ENCODE assay signal across 18 cellular contexts in genomic region chr1:152308758-152309157, GRCh38. TPM values are rescaled to one million over a fixed set of nuclear protein-coding genes. Genes with fewer than 3 reads are reported as not detected.
"Had no signal": no experiment of that assay in that cellular context is flagged by ENCODE, and none has a peak within 500 bp of the region (broad histone marks: within the 10 kb centered on the region; RNA-seq: fewer than 3 reads in every experiment).

No MANE protein-coding gene starts in this region.

RNA-seq across cellular contexts. Expression of gene FLG, which starts 16.3 kb away (rescaled TPM):
- total RNA-seq: activated CD4-positive, alpha-beta T cell treated with anti-CD3 and anti-CD28 coated beads for 36 hours; activated CD4-positive, alpha-beta T cell treated with anti-CD3 and anti-CD28 coated beads, Interleukin-2, amount 10 ng/mL, durations not matched to agents 7 days and 5 days; activated CD8-positive, alpha-beta memory T cell treated with anti-CD3 and anti-CD28 coated beads, Interleukin-2, amount 10 ng/mL, durations not matched to agents 7 days and 5 days; activated CD8-positive, alpha-beta T cell treated with anti-CD3 and anti-CD28 coated beads, Interleukin-2, amount 10 ng/mL, durations not matched to agents 7 days and 5 days; activated naive CD4-positive, alpha-beta T cell treated with anti-CD3 and anti-CD28 coated beads for 36 hours; activated naive CD4-positive, alpha-beta T cell treated with anti-CD3 and anti-CD28 coated beads, Interleukin-2, amount 50 U/mL, for 72 hours; activated naive CD8-positive, alpha-beta T cell treated with anti-CD3 and anti-CD28 coated beads for 36 hours; activated T-helper 2 cell treated with anti-CD3 and anti-CD28 coated beads, Interferon-gamma antibody, Interleukin-2, Interleukin-4, amounts not matched to agents 10 μg/mL and 5 μg/mL and 100 μg/mL, durations not matched to agents 14 hours and 24 hours and 36 hours; adrenal gland; body of pancreas; breast epithelium; T-cell; T-helper 1 cell treated with Interleukin-12 subunit alpha and Interleukin-12 subunit beta and Interleukin-4 antibody, amounts not matched to agents 30 ng/mL and 1 ng/mL, for 36 hours; T-helper 17 cell; T-helper 2 cell treated with Interferon-gamma antibody and Interleukin-4, amounts not matched to agents 100 ng/mL and 5 ng/mL, for 36 hours; WTC11 had no signal

RNA-seq across cellular contexts. Expression of gene FLG2, which starts 51.0 kb away (rescaled TPM):
- total RNA-seq: activated CD4-positive, alpha-beta T cell treated with anti-CD3 and anti-CD28 coated beads for 36 hours; activated CD4-positive, alpha-beta T cell treated with anti-CD3 and anti-CD28 coated beads, Interleukin-2, amount 10 ng/mL, durations not matched to agents 7 days and 5 days; activated CD8-positive, alpha-beta memory T cell treated with anti-CD3 and anti-CD28 coated beads, Interleukin-2, amount 10 ng/mL, durations not matched to agents 7 days and 5 days; activated CD8-positive, alpha-beta T cell treated with anti-CD3 and anti-CD28 coated beads, Interleukin-2, amount 10 ng/mL, durations not matched to agents 7 days and 5 days; activated naive CD4-positive, alpha-beta T cell treated with anti-CD3 and anti-CD28 coated beads for 36 hours; activated naive CD4-positive, alpha-beta T cell treated with anti-CD3 and anti-CD28 coated beads, Interleukin-2, amount 50 U/mL, for 72 hours; activated naive CD8-positive, alpha-beta T cell treated with anti-CD3 and anti-CD28 coated beads for 36 hours; activated T-helper 2 cell treated with anti-CD3 and anti-CD28 coated beads, Interferon-gamma antibody, Interleukin-2, Interleukin-4, amounts not matched to agents 10 μg/mL and 5 μg/mL and 100 μg/mL, durations not matched to agents 14 hours and 24 hours and 36 hours; adrenal gland; aorta; astrocyte; body of pancreas; breast epithelium; T-cell; T-helper 1 cell treated with Interleukin-12 subunit alpha and Interleukin-12 subunit beta and Interleukin-4 antibody, amounts not matched to agents 30 ng/mL and 1 ng/mL, for 36 hours; T-helper 17 cell; T-helper 2 cell treated with Interferon-gamma antibody and Interleukin-4, amounts not matched to agents 100 ng/mL and 5 ng/mL, for 36 hours; WTC11 had no signal
